27 cellular contexts compared by ENCODE assay signal in genomic region chr7:20153999-20154398, GRCh38.
A peak's percentile ranks its signal among the peaks of the same experiment; 100 is the strongest.
DNase-seq lines count a peak whose midpoint lies in the region; ATAC-seq, FAIRE-seq and TF ChIP-seq lines count a peak whose summit lies in the region.
"Had no signal": no experiment of that assay in that cellular context is flagged by ENCODE, and none has a peak within 500 bp of the region (broad histone marks: within the 10 kb centered on the region; RNA-seq: fewer than 3 reads in every experiment).

No MANE protein-coding gene starts in this region.

- POLR2A ChIA-PET in H1 (lab: Charles Lee; ENCODE audit: partially characterized antibody), result interaction anchor here (1.0 to 1.5 kb wide), 3 partner anchors 10 to 14 kb away, joined by 3 to 5 read pairs (median 4); no protein-coding TSS in a partner anchor

- H3K36me3 ChIP-seq in GM23248 (ENCODE audit: low read depth) (no peaks in the 10 kb centered on the region), H1 (ENCODE audit: control insufficient read depth in 2 of 4, insufficient read depth in 4 of 4, low read length in 3 of 4) (peaks cover 0 to 5% (median 2%) of the 10 kb centered on the region in 4 experiments; a peak in 4 of 8 replicates), mucosa of descending colon (ENCODE audit: low read depth) (no peaks in the 10 kb centered on the region), left ventricle myocardium inferior (no peaks in the 10 kb centered on the region)
- H3K36me3 ChIP-seq: brain microvascular endothelial cell, WERI-Rb-1 had no signal

- ATAC-seq in mucosa of descending colon (peak; percentile 25), HG03457 (IDR thresholded peaks at IDR 0.05; ENCODE audit: unreplicated experiment) (no peak), HG03280 (IDR thresholded peaks at IDR 0.05; ENCODE audit: unreplicated experiment) (no peak)
- ATAC-seq: GM23338; Right ventricle myocardium inferior; stimulated activated effector memory CD8-positive, alpha-beta T cell treated with anti-CD3 and anti-CD28 coated beads, Interleukin-12 subunit alpha, Interleukin-12 subunit beta, amount 100 ng/mL, for 72 hours had no signal

- DNase-seq in GM23248 (peak; percentile 62), H1 (ENCODE audit: low read depth in 1 of 2, low spot score in 2 of 2) (no peak), mucosa of descending colon (no peak), left ventricle myocardium inferior (no peak)
- no peak for DNase-seq in activated naive CD4-positive, alpha-beta T cell treated with Interleukin-2 at 50 U/mL for 16 hours
- DNase-seq: activated CD4-positive, alpha-beta T cell treated with anti-CD3 and anti-CD28 coated beads, Interleukin-2, amount 10 ng/mL, durations not matched to agents 24 days and 14 days; activated naive CD4-positive, alpha-beta T cell treated with anti-CD3 and anti-CD28 coated beads for 36 hours; activated T-cell treated with anti-CD3 and anti-CD28 coated beads, Interleukin-2, amount 50 U/mL, for 48 hours; brain microvascular endothelial cell; CD8-positive, alpha-beta memory T cell; DMS153; effector memory CD4-positive, alpha-beta T cell; Kasumi-1; NCI-H1092; NCI-H2029 treated with DMSO at 0.1 percent for 48 hours; NCI-H2227 treated with DMSO at 0.1 percent for 48 hours; NCI-H774; stimulated activated CD4-positive, alpha-beta T cell treated with anti-CD3 and anti-CD28 coated beads, Interleukin-2, amount 100 ng/mL, for 24 hours; WERI-Rb-1 had no signal

- no peak overlapping the region for H3K14ac ChIP-seq in H1 (ENCODE audit: insufficient read length)

- H3K79me2 ChIP-seq in GM23248 (ENCODE audit: insufficient read depth) (no peaks in the 10 kb centered on the region), H1 (ENCODE audit: control insufficient read depth in 1 of 2, insufficient read depth in 2 of 2, low read length in 2 of 2) (no peaks in the 10 kb centered on the region)

- peak overlapping the region; percentile 65 for H2BK120ac ChIP-seq in H1 (replicated peaks; ENCODE audit: low read depth, low read length)

- H3K9ac ChIP-seq in GM23248 (no peak overlapping the region), H1 (replicated peaks in 1 of 4; ENCODE audit: extremely low read depth in 1 of 4, low read depth in 3 of 4, low read length in 3 of 4) (no peak overlapping the region)

- CTCF ChIA-PET in H1 (lab: Charles Lee; ENCODE audit: partially characterized antibody), result interaction anchor here (1.6 to 3.3 kb wide), 2 partner anchors 11 to 171 kb away, joined by 4 to 16 read pairs; no protein-coding TSS in a partner anchor

- no peak overlapping the region for H4K5ac ChIP-seq in H1 (ENCODE audit: insufficient read length, low read depth, low read length)

- H2BK12ac ChIP-seq in H1 (ENCODE audit: low read depth, low read length), result no peak overlapping the region

- H3K4me3 ChIP-seq in GM23248 (no peak overlapping the region), H1 (ENCODE audit: extremely low read depth in 1 of 4, insufficient read depth in 2 of 4, low read depth in 3 of 4, low read length in 4 of 4) (no peak overlapping the region), mucosa of descending colon (no peak overlapping the region), left ventricle myocardium inferior (no peak overlapping the region)
- H3K4me3 ChIP-seq: GM23338, lung, skin epidermis had no signal

- no peak overlapping the region for H2BK20ac ChIP-seq in H1 (ENCODE audit: low read length)

- in situ Hi-C loops in GM23248 (cut with MboI), result loop anchor here (25.0 kb wide), 2 partner anchors 392 to 433 kb away; partner anchors contain the start of gene TMEM196

- H3K18ac ChIP-seq in H1 (ENCODE audit: extremely low read depth, low read length), result no peak overlapping the region

- H3K27ac ChIP-seq in GM23248, result no peak overlapping the region
- no peak overlapping the region for H3K27ac ChIP-seq in H1 (ENCODE audit: low read depth, low read length)
- H3K27ac ChIP-seq in left ventricle myocardium inferior (replicated peaks), result no peak overlapping the region
- H3K27ac ChIP-seq: brain microvascular endothelial cell, skin epidermis, WERI-Rb-1 had no signal

- H3K9me2 ChIP-seq in GM23248 (ENCODE audit: insufficient read depth), result no peaks in the 10 kb centered on the region

- H3K23me2 ChIP-seq in H1 (ENCODE audit: low read depth, low read length), result no peaks in the 10 kb centered on the region

- H3K4ac ChIP-seq in H1 (replicated peaks; ENCODE audit: insufficient read length, low read depth, low read length), result no peak overlapping the region

- no peak for TF ChIP-seq CTCF in H1 (IDR thresholded peaks at IDR 0.05; ENCODE audit: control extremely low read depth in 1 of 3, insufficient read depth in 1 of 3, low read depth in 1 of 3, low read length in 3 of 3)
- TF ChIP-seq CTCF in mucosa of descending colon (IDR thresholded peaks at IDR 0.05), result no peak
- TF ChIP-seq CTCF in left ventricle myocardium inferior (IDR thresholded peaks at IDR 0.05; ENCODE audit: borderline replicate concordance), result no peak

- H2AFZ ChIP-seq in GM23248 (peak overlapping the region; percentile 43), H1 (ENCODE audit: low read length) (no peak overlapping the region)
- H2AFZ ChIP-seq: GM23338 had no signal

- FAIRE-seq in H1 (lab: Jason Lieb, UNC), result no peak
- FAIRE-seq: G401.6 had no signal

- no peak for TF ChIP-seq POLR2A in H1 (IDR thresholded peaks at IDR 0.05; ENCODE audit: control extremely low read depth in 1 of 2, low read depth in 2 of 2, low read length in 2 of 2)

- H3K27me3 ChIP-seq in GM23248 (replicated peaks; ENCODE audit: insufficient read depth) (no peaks in the 10 kb centered on the region), H1 (replicated peaks in 1 of 4; ENCODE audit: control insufficient read depth in 3 of 4, extremely low read depth in 1 of 4, insufficient read depth in 3 of 4, low read length in 3 of 4) (no peaks in the 10 kb centered on the region), left ventricle myocardium inferior (ENCODE audit: low read depth) (no peaks in the 10 kb centered on the region)
- H3K27me3 ChIP-seq: brain microvascular endothelial cell had no signal

- no peaks in the 10 kb centered on the region for H4K20me1 ChIP-seq in GM23248 (ENCODE audit: insufficient read depth)
- no peaks in the 10 kb centered on the region for H4K20me1 ChIP-seq in H1 (replicated peaks in 1 of 2; ENCODE audit: control insufficient read depth in 1 of 2, insufficient read depth in 2 of 2, low read length in 2 of 2)

- peak overlapping the region; percentile 14 for H3K4me2 ChIP-seq in GM23248 (ENCODE audit: unreplicated experiment)
- H3K4me2 ChIP-seq in H1 (ENCODE audit: insufficient read depth in 1 of 2, low read depth in 2 of 2, low read length in 2 of 2), result no peak overlapping the region
- H3K4me2 ChIP-seq: GM23338 had no signal

- no peak for TF ChIP-seq EP300 in H1 (IDR thresholded peaks at IDR 0.05; ENCODE audit: borderline replicate concordance in 1 of 2, low read depth in 2 of 2, low read length in 2 of 2)

- H4K91ac ChIP-seq in H1 (replicated peaks; ENCODE audit: insufficient read length, low read length), result no peak overlapping the region

- no peak for TF ChIP-seq RAD21 in H1 (IDR thresholded peaks at IDR 0.05 in 1 of 2, conservative IDR thresholded peaks at IDR 0.05 in 1 of 2; ENCODE audit: low read depth in 2 of 2, low read length in 2 of 2)

- no peak overlapping the region for H4K8ac ChIP-seq in H1 (ENCODE audit: extremely low read depth, insufficient read depth, low read length)

- H3K23ac ChIP-seq in H1 (ENCODE audit: insufficient read length), result no peak overlapping the region

- no peak overlapping the region for H3K56ac ChIP-seq in H1 (replicated peaks; ENCODE audit: insufficient read length, low read depth, low read length)

- peaks cover 20% of the 10 kb centered on the region; the same call in 1 of the 2 replicates for H3F3A ChIP-seq in GM23248 (ENCODE audit: insufficient read depth)

- H2BK5ac ChIP-seq in H1 (ENCODE audit: low read depth, low read length), result no peak overlapping the region

- H3K79me1 ChIP-seq in H1 (ENCODE audit: low read depth, low read length), result no peaks in the 10 kb centered on the region

- H3K4me1 ChIP-seq in GM23248 (ENCODE audit: insufficient read depth) (peaks cover 22% of the 10 kb centered on the region), H1 (replicated peaks in 1 of 4; ENCODE audit: control insufficient read depth in 3 of 4, insufficient read depth in 4 of 4, low read length in 3 of 4) (no peaks in the 10 kb centered on the region), mucosa of descending colon (ENCODE audit: low read depth) (no peaks in the 10 kb centered on the region), left ventricle myocardium inferior (no peaks in the 10 kb centered on the region)

- intact Hi-C loops in mucosa of descending colon (cut with DNase I, micrococcal nuclease) (no loop called here), left ventricle myocardium inferior (cut with micrococcal nuclease) (no loop called here)

- WGBS in GM23248 (ENCODE audit: low coverage in 1 of 2, low lambda C conversion rate in 2 of 2, missing lambda C conversion rate in 2 of 2), 2 experiments, result 22 to 25% methylated on average over 5 of the region's 5 CpGs
- WGBS in H1 (ENCODE audit: extremely low coverage in 1 of 2, insufficient coverage in 1 of 2, insufficient read length in 1 of 2, insufficient replicate concordance in 2 of 2, low coverage in 1 of 2, low lambda C conversion rate in 2 of 2, missing lambda C conversion rate in 1 of 2), 2 experiments, result 92% methylated on average over 5 of the region's 5 CpGs; no CpG with 5 or more reads in 1 of the 2 experiments

- H2BK15ac ChIP-seq in H1 (ENCODE audit: low read length), result no peak overlapping the region

- H2AK5ac ChIP-seq in H1 (ENCODE audit: low read depth, low read length), result no peak overlapping the region

- H3K9me3 ChIP-seq in GM23248 (ENCODE audit: low read depth), result no peaks in the 10 kb centered on the region
- H3K9me3 ChIP-seq in H1 (ENCODE audit: insufficient read depth in 2 of 2, low read depth in 1 of 2, low read length in 1 of 2), result no peaks in the 10 kb centered on the region
- no peaks in the 10 kb centered on the region for H3K9me3 ChIP-seq in mucosa of descending colon
- no peaks in the 10 kb centered on the region for H3K9me3 ChIP-seq in left ventricle myocardium inferior (replicated peaks)

TF ChIP-seq in H1, 55 proteins besides CTCF, POLR2A, EP300 and RAD21:
- TF ChIP-seq EGR1 (IDR thresholded peaks at IDR 0.05; ENCODE audit: borderline replicate concordance, low read depth, low read length), result no peak
- no peak for TF ChIP-seq SP2 (IDR thresholded peaks at IDR 0.05; ENCODE audit: low read length)
